Comparison of ENCODE assay signal across 9 cellular contexts in the genomic region with DNA sequence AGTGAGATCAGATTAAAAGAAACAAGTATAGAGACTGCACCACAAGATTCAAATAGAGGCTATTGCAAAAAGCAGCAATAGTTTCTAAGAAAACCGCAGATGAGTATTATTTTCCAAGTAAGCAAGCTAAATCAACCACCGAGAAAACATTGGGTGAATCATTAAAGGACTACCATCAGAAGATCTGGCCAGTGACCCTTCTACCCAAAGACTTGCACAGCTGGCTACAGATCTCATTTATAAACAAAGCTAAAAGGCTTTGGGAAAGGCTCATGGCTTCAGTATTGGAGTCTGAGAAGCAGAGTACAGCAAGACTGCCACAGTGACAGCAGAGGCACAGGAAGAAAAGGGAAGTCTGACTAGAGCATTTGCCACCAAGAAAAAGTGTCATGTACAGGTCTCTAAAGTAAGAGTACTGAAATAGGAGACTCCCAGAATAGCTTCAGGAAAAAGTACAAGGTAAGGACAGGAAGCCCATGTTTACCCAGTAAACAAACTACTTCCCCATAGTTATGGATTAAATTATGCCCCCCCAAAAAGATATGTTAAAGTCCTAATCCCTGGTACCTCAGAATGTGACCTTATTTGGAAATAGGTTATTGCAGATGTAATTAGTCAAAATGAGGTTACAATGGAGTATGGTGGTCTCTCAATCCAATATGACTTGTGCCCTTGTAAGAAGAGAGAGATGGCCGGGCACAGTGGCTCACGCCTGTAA. TPM values are rescaled to one million over a fixed set of nuclear protein-coding genes. Genes with fewer than 3 reads are reported as not detected.
DNase-seq lines count a peak whose midpoint lies in the region; ATAC-seq, FAIRE-seq and TF ChIP-seq lines count a peak whose summit lies in the region.
"Had no signal": no experiment of that assay in that cellular context is flagged by ENCODE, and none has a peak within 500 bp of the region (broad histone marks: within the 10 kb centered on the region; RNA-seq: fewer than 3 reads in every experiment).

No MANE protein-coding gene starts in this region.

- FAIRE-seq in GM12891 (lab: Jason Lieb, UNC), result no peak

- DNase-seq in fibroblast of peridontal ligament (ENCODE audit: extremely low read depth) (peak; percentile 97), nucleus accumbens (lab: John Stamatoyannopoulos, UW) (no peak), COLO829 (ENCODE audit: low spot score) (no peak), NCI-H2227 treated with DMSO at 0.1 percent for 48 hours (lab: John Stamatoyannopoulos, UW) (no peak), GM12891 (ENCODE audit: insufficient read length, low spot score) (no peak)
- DNase-seq: naive thymus-derived CD4-positive, alpha-beta T cell had no signal

- ATAC-seq in GM18505 (IDR thresholded peaks at IDR 0.05; ENCODE audit: unreplicated experiment), result peak; percentile 86
- peak; percentile 76 for ATAC-seq in GM21576 (IDR thresholded peaks at IDR 0.05; ENCODE audit: unreplicated experiment)
- peak; percentile 89 for ATAC-seq in HG03457 (IDR thresholded peaks at IDR 0.05; ENCODE audit: unreplicated experiment)
- ATAC-seq: naive thymus-derived CD4-positive, alpha-beta T cell had no signal

- TF ChIP-seq POLR2A in GM18505 (IDR thresholded peaks at IDR 0.05; ENCODE audit: borderline replicate concordance, extremely low read depth, insufficient read depth, insufficient read length) (no peak), GM12891 (IDR thresholded peaks at IDR 0.05; ENCODE audit: low read depth, low read length) (no peak)

TF ChIP-seq in GM12891, 5 proteins besides CTCF, POLR2A, EP300 and RAD21:
- no peak for TF ChIP-seq SPI1 (IDR thresholded peaks at IDR 0.05; ENCODE audit: low read depth, low read length)
- no peak for TF ChIP-seq POLR2AphosphoS5 (IDR thresholded peaks at IDR 0.05; ENCODE audit: low read depth, low read length)
- no peak for TF ChIP-seq POU2F2 (IDR thresholded peaks at IDR 0.05; ENCODE audit: low read depth, low read length)
- TF ChIP-seq PAX5 (IDR thresholded peaks at IDR 0.05; ENCODE audit: insufficient read depth, low read length, severe bottlenecking), result no peak
- no peak for TF ChIP-seq TAF1 (IDR thresholded peaks at IDR 0.05; ENCODE audit: low read depth, low read length)

RNA-seq across cellular contexts. Expression of gene STEAP1, which starts 19.0 kb away (rescaled TPM):
- 0.77 TPM for polyA plus RNA-seq in GM12891 (2012; ENCODE audit: low read depth, missing spikeins)
- polyA plus RNA-seq: naive thymus-derived CD4-positive, alpha-beta T cell had no signal

RNA-seq across cellular contexts. Expression of gene STEAP2, which starts 38.3 kb away (rescaled TPM):
- polyA plus RNA-seq in GM12891 (2012; ENCODE audit: low read depth, missing spikeins), result 0.05 TPM
- polyA plus RNA-seq: naive thymus-derived CD4-positive, alpha-beta T cell had no signal
